ENCODE assay signal across 8 cellular contexts in genomic region chr6:137697267-137697938, GRCh38.
A peak's percentile ranks its signal among the peaks of the same experiment; 100 is the strongest.
DNase-seq lines count a peak whose midpoint lies in the region; ATAC-seq and TF ChIP-seq lines count a peak whose summit lies in the region.

No MANE protein-coding gene starts in this region.

- H3K4me3 ChIP-seq in right atrium auricular region (no peak overlapping the region), OCI-LY7 (ENCODE audit: low read depth, low read length, poor library complexity, severe bottlenecking) (no peak overlapping the region)

- no peaks in the 10 kb centered on the region for H3K9me3 Mint-ChIP-seq in nephron

- POLR2A ChIA-PET in OCI-LY7 (lab: Charles Lee) = interaction anchor here (0.5 to 1.1 kb wide), 8 partner anchors 11 to 426 kb away, joined by 3 to 5 read pairs (median 3); no protein-coding TSS in a partner anchor

- peak overlapping the region in 2 of 3 experiments; percentile 74 to 83 for H3K27ac Mint-ChIP-seq in nephron

- no peak overlapping the region for H3K4me3 Mint-ChIP-seq in nephron

- intact Hi-C loops in Right ventricle myocardium superior (cut with DNase I) (no loop called here), OCI-LY7 (cut with micrococcal nuclease; ENCODE audit: unreplicated experiment) (no loop called here)

- no peaks in the 10 kb centered on the region for H3K9me2 ChIP-seq in OCI-LY7 (ENCODE audit: insufficient read depth, low read length)

- ATAC-seq in Right ventricle myocardium superior (ENCODE audit: poor library complexity) (peak; percentile 80), HG03439 (IDR thresholded peaks at IDR 0.05; ENCODE audit: unreplicated experiment) (peak; percentile 65)

- H3K36me3 ChIP-seq in right atrium auricular region (no peaks in the 10 kb centered on the region), OCI-LY7 (ENCODE audit: insufficient read depth, low read length) (no peaks in the 10 kb centered on the region)

- DNase-seq in Right ventricle myocardium superior = no peak
- DNase-seq in right atrium auricular region (ENCODE audit: low spot score) = no peak
- peak; percentile 95 for DNase-seq in dermis blood vessel endothelial cell
- no peak for DNase-seq in OCI-LY7 (ENCODE audit: low spot score)
- DNase-seq in NCI-H2081 (lab: John Stamatoyannopoulos, UW) = no peak
- DNase-seq in stimulated activated naive CD4-positive, alpha-beta T cell treated with Interleukin-2 at 50 U/mL for 16 hours (lab: John Stamatoyannopoulos, UW) = no peak

- TF ChIP-seq CTCF in right atrium auricular region (IDR thresholded peaks at IDR 0.05) (no peak), nephron (IDR thresholded peaks at IDR 0.05; ENCODE audit: unreplicated experiment in 3 of 3) (no peak), OCI-LY7 (conservative IDR thresholded peaks at IDR 0.05; ENCODE audit: low read length) (no peak)

- peaks cover 9% of the 10 kb centered on the region for H3K4me1 Mint-ChIP-seq in nephron

- H3K79me2 ChIP-seq in OCI-LY7 (ENCODE audit: insufficient read depth, low read depth, low read length) = no peaks in the 10 kb centered on the region

- no TSS peak for BruUV-seq in OCI-LY7 (replicated peaks; lab: Mats Ljungman, UMichigan)

- no peaks in the 10 kb centered on the region for H3K27me3 ChIP-seq in right atrium auricular region

- peak overlapping the region in 1 of 2 donors; percentile 24 for H3K27ac ChIP-seq in right atrium auricular region
- H3K27ac ChIP-seq in OCI-LY7 (ENCODE audit: low read depth, low read length, poor library complexity, severe bottlenecking) = no peak overlapping the region

- CTCF ChIA-PET in OCI-LY7 (lab: Charles Lee; ENCODE audit: unreplicated experiment) = interaction anchor here (0.6 to 1.5 kb wide), 2 partner anchors 9 to 351 kb away, joined by 3 to 4 read pairs; no protein-coding TSS in a partner anchor

- no peaks in the 10 kb centered on the region for H4K20me1 ChIP-seq in OCI-LY7 (ENCODE audit: insufficient read depth, low read length)

- H3K4me1 ChIP-seq in right atrium auricular region = peaks cover 0 to 27% of the 10 kb centered on the region in 2 donors
- H3K4me1 ChIP-seq in OCI-LY7 (ENCODE audit: insufficient read depth, low read length, poor library complexity, severe bottlenecking) = peaks cover 10% of the 10 kb centered on the region

- H3K27me3 Mint-ChIP-seq in nephron (ENCODE audit: low read depth) = peaks cover 6% of the 10 kb centered on the region

- no peaks in the 10 kb centered on the region for H3K36me3 Mint-ChIP-seq in nephron (ENCODE audit: low read depth)

- no peak overlapping the region for H2AFZ ChIP-seq in OCI-LY7 (ENCODE audit: low read length)

- H3K9me3 ChIP-seq in right atrium auricular region (no peaks in the 10 kb centered on the region), OCI-LY7 (ENCODE audit: low read length) (no peaks in the 10 kb centered on the region)

- H3K4me2 ChIP-seq in OCI-LY7 (ENCODE audit: low read length) = no peak overlapping the region
